Comparison of ENCODE assay signal across 15 cellular contexts in genomic region chr11:130786987-130787688, GRCh38.
DNase-seq lines count a peak whose midpoint lies in the region; ATAC-seq, FAIRE-seq and TF ChIP-seq lines count a peak whose summit lies in the region.
"Had no signal": no experiment of that assay in that cellular context is flagged by ENCODE, and none has a peak within 500 bp of the region (broad histone marks: within the 10 kb centered on the region; RNA-seq: fewer than 3 reads in every experiment).

No MANE protein-coding gene starts in this region.

- H3K4me3 Mint-ChIP-seq in osteocyte (ENCODE audit: unreplicated experiment): no peak overlapping the region

- TF ChIP-seq POLR2A in H54 (IDR thresholded peaks at IDR 0.05; ENCODE audit: low read depth, low read length): no peak

- H3K27ac Mint-ChIP-seq in osteocyte (ENCODE audit: unreplicated experiment): peak overlapping the region; percentile 88

- ATAC-seq in SK-N-SH treated with all-trans-retinoic acid at 6 μM for 48 hours: peak; percentile 77

- DNase-seq in H54 (ENCODE audit: insufficient read length, low spot score): peak; percentile 36
- DNase-seq in fibroblast of gingiva (ENCODE audit: low read depth): peak; percentile 19
- DNase-seq in osteocyte (ENCODE audit: extremely low spot score, unreplicated experiment): peak; percentile 85
- no peak for DNase-seq in NCI-H82 treated with DMSO at 0.1 percent for 48 hours (lab: John Stamatoyannopoulos, UW; ENCODE audit: unreplicated experiment)
- no peak for DNase-seq in hypothalamus (lab: John Stamatoyannopoulos, UW)
- no peak for DNase-seq in amniotic stem cell (lab: John Stamatoyannopoulos, UW)
- no peak for DNase-seq in D341Med (ENCODE audit: low spot score)
- DNase-seq: activated CD4-positive, alpha-beta T cell treated with anti-CD3 and anti-CD28 coated beads, Interleukin-2, amount 50 U/mL, for 48 hours; C1 segment of cervical spinal cord; effector CD8-positive, alpha-beta T cell; SJCRH30 had no signal

- no peak for TF ChIP-seq CTCF in osteocyte (IDR thresholded peaks at IDR 0.05)

- no peaks in the 10 kb centered on the region for H3K27me3 Mint-ChIP-seq in osteocyte (ENCODE audit: unreplicated experiment)

- H3K36me3 Mint-ChIP-seq in osteocyte (ENCODE audit: unreplicated experiment): peaks cover 7% of the 10 kb centered on the region

- peak; percentile 30 for FAIRE-seq in H54 (lab: Jason Lieb, UNC)
- FAIRE-seq: GM12891, islet of Langerhans, TTC549 had no signal

- H3K9me3 Mint-ChIP-seq in osteocyte (ENCODE audit: unreplicated experiment): peaks cover 10% of the 10 kb centered on the region

- peaks cover 56% of the 10 kb centered on the region for H3K4me1 Mint-ChIP-seq in osteocyte (ENCODE audit: unreplicated experiment)

TF ChIP-seq in SK-N-SH treated with all-trans-retinoic acid at 6 μM for 48 hours, 23 proteins besides CTCF, POLR2A, EP300 and RAD21:
- TF ChIP-seq ZNF8 (CRISPR knock-in tag; IDR thresholded peaks at IDR 0.05) (no peak), OSR1 (CRISPR knock-in tag; IDR thresholded peaks at IDR 0.05) (no peak), CSDC2 (CRISPR knock-in tag; IDR thresholded peaks at IDR 0.05) (no peak), RARB (CRISPR knock-in tag; IDR thresholded peaks at IDR 0.05) (no peak), GLIS3 (CRISPR knock-in tag; IDR thresholded peaks at IDR 0.05) (no peak), POU6F1 (CRISPR knock-in tag; IDR thresholded peaks at IDR 0.05; ENCODE audit: borderline replicate concordance, low read depth) (no peak), ZFP30 (CRISPR knock-in tag; IDR thresholded peaks at IDR 0.05) (no peak), ISL1 (CRISPR knock-in tag; IDR thresholded peaks at IDR 0.05) (no peak), ARNTL (CRISPR knock-in tag; IDR thresholded peaks at IDR 0.05; ENCODE audit: borderline replicate concordance, low read depth) (no peak), BACH2 (CRISPR knock-in tag; IDR thresholded peaks at IDR 0.05; ENCODE audit: borderline replicate concordance) (no peak), PATZ1 (CRISPR knock-in tag; IDR thresholded peaks at IDR 0.05; ENCODE audit: borderline replicate concordance) (no peak)

Comparison
In these comparisons a context has a peak if more than half of its experiments do, and no peak if none do; other contexts are left out.
1. DNase-seq: peak in H54 (single experiment), fibroblast of gingiva (single experiment) and osteocyte (single experiment); none in NCI-H82 treated with DMSO at 0.1 percent for 48 hours (single experiment), hypothalamus (0 of 51), amniotic stem cell (single experiment) and D341Med (single experiment).